ENCODE assay signal across 12 cellular contexts in the genomic region with DNA sequence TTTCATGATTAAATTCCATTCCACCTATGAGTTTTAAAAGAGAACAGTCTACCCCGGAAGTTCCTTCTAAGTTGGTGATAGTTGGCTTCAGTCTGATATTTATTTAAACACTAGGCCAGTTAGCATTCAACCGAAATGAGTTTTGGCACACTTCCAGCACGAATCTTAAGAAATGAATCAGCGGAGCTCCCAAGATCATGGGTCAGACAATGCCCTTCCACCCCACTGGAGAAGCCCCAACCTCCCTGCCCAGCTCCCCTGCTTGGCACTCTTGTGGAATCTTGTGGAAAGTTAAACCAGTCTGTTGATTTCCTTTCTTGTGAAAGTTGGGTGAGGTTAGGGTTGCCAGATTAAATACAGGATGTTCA.
A peak's percentile ranks its signal among the peaks of the same experiment; 100 is the strongest.
DNase-seq lines count a peak whose midpoint lies in the region; ATAC-seq, FAIRE-seq and TF ChIP-seq lines count a peak whose summit lies in the region.
"Had no signal": no experiment of that assay in that cellular context is flagged by ENCODE, and none has a peak within 500 bp of the region (broad histone marks: within the 10 kb centered on the region; RNA-seq: fewer than 3 reads in every experiment).

No MANE protein-coding gene starts in this region.

- ATAC-seq in GM21717 (IDR thresholded peaks at IDR 0.05; ENCODE audit: unreplicated experiment): no peak
- ATAC-seq: natural killer cell had no signal

- peak; percentile 38 for DNase-seq in DMS79 treated with DMSO at 0.1 percent for 48 hours (lab: John Stamatoyannopoulos, UW)
- DNase-seq in NCI-H69 (lab: John Stamatoyannopoulos, UW): peak; percentile 79
- DNase-seq in myocyte (ENCODE audit: low read depth): peak; percentile 18
- no peak for DNase-seq in cerebellum (ENCODE audit: low spot score)
- DNase-seq in activated CD4-positive, alpha-beta T cell treated with anti-CD3 and anti-CD28 coated beads for 4 hours: no peak
- no peak for DNase-seq in GM12891 (ENCODE audit: insufficient read length, low spot score)
- DNase-seq: activated CD8-positive, alpha-beta memory T cell treated with anti-CD3 and anti-CD28 coated beads, Interleukin-2, amount 50 U/mL, for 48 hours; KG1; natural killer cell; NCI-H2227 treated with DMSO at 0.1 percent for 48 hours had no signal

- FAIRE-seq in endometrium (lab: Jason Lieb, UNC) (peak; percentile 48), GM12891 (lab: Jason Lieb, UNC) (no peak)

- TF ChIP-seq POLR2A in GM12891 (IDR thresholded peaks at IDR 0.05; ENCODE audit: low read depth, low read length): no peak

TF ChIP-seq in GM12891, 5 proteins besides CTCF, POLR2A, EP300 and RAD21:
- TF ChIP-seq POLR2AphosphoS5 (IDR thresholded peaks at IDR 0.05; ENCODE audit: low read depth, low read length) (no peak), SPI1 (IDR thresholded peaks at IDR 0.05; ENCODE audit: low read depth, low read length) (no peak), TAF1 (IDR thresholded peaks at IDR 0.05; ENCODE audit: low read depth, low read length) (no peak), POU2F2 (IDR thresholded peaks at IDR 0.05; ENCODE audit: low read depth, low read length) (no peak), PAX5 (IDR thresholded peaks at IDR 0.05; ENCODE audit: insufficient read depth, low read length, severe bottlenecking) (no peak)

Comparison
In these comparisons a context has a peak if more than half of its experiments do, and no peak if none do; other contexts are left out.
1. DNase-seq: peak in DMS79 treated with DMSO at 0.1 percent for 48 hours (single experiment), NCI-H69 (single experiment) and myocyte (single experiment); none in cerebellum (single experiment), activated CD4-positive, alpha-beta T cell treated with anti-CD3 and anti-CD28 coated beads for 4 hours (0 of 2) and GM12891 (single experiment).